ENCODE assay signal across 28 cellular contexts in the genomic region with DNA sequence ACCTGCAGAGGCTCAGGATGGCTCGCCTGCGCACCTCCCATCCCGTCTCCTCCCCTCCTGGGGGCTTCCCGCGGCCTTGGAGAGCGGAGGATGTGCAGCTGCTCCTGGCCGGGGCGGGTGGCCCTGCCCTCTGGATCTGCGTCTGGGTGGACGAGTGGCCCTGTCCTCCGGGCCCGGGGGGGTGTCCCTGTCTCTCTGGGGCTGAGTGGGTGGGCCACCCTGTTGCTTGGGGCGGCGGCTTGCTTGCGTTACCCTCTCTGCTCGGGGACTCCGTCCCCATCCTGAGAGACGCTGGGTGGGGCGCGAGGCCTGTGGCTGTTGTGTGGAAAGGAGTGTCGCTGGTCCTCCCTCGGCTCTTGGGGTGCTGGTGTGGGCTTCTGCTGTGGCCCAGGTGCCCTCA. TPM values are rescaled to one million over a fixed set of nuclear protein-coding genes. Genes with fewer than 3 reads are reported as not detected.
"Had no signal": no experiment of that assay in that cellular context is flagged by ENCODE, and none has a peak within 500 bp of the region (broad histone marks: within the 10 kb centered on the region; RNA-seq: fewer than 3 reads in every experiment).

No MANE protein-coding gene starts in this region.

- H3K9me3 Mint-ChIP-seq: activated naive CD4-positive, alpha-beta T cell treated with anti-CD3 and anti-CD28 coated beads for 36 hours; activated naive CD8-positive, alpha-beta T cell treated with anti-CD3 and anti-CD28 coated beads for 36 hours; activated T-helper 1 cell treated with anti-CD3 and anti-CD28 coated beads, Interleukin-12 subunit alpha, Interleukin-12 subunit beta, Interleukin-2, Interleukin-4 antibody, amounts not matched to agents 30 ng/mL and 10 ng/mL and 1 ng/mL, durations not matched to agents 14 hours and 24 hours and 36 hours; immature natural killer cell; neural crest cell had no signal

- H3K4me1 ChIP-seq: adrenal gland, testis, transverse colon had no signal

- ATAC-seq: esophagus mucosa; left colon; stimulated activated naive CD8-positive, alpha-beta T cell treated with anti-CD3 and anti-CD28 coated beads, Interleukin-15, Interleukin-2, amounts not matched to agents 100 U/mL and 50 U/mL, for 24 hours had no signal

- FAIRE-seq: kidney had no signal

- H3K27ac ChIP-seq: adrenal gland, brain microvascular endothelial cell, heart left ventricle, right atrium auricular region, spleen, testis, transverse colon had no signal

- H3K27ac Mint-ChIP-seq: activated naive CD4-positive, alpha-beta T cell treated with anti-CD3 and anti-CD28 coated beads for 36 hours; activated naive CD8-positive, alpha-beta T cell treated with anti-CD3 and anti-CD28 coated beads for 36 hours; activated T-helper 1 cell treated with anti-CD3 and anti-CD28 coated beads, Interleukin-12 subunit alpha, Interleukin-12 subunit beta, Interleukin-2, Interleukin-4 antibody, amounts not matched to agents 30 ng/mL and 10 ng/mL and 1 ng/mL, durations not matched to agents 14 hours and 24 hours and 36 hours had no signal

- H3K9me3 ChIP-seq: adrenal gland, heart left ventricle, right atrium auricular region, spleen, testis, transverse colon had no signal

- H3K27me3 Mint-ChIP-seq: activated naive CD8-positive, alpha-beta T cell treated with anti-CD3 and anti-CD28 coated beads for 36 hours had no signal

- H3K27me3 ChIP-seq: adrenal gland, brain microvascular endothelial cell, heart left ventricle, right atrium auricular region, spleen, testis, transverse colon had no signal

- H3K4me3 ChIP-seq: adrenal gland, heart left ventricle, right atrium auricular region, spleen, testis, transverse colon had no signal

- H3K4me3 Mint-ChIP-seq: activated naive CD4-positive, alpha-beta T cell treated with anti-CD3 and anti-CD28 coated beads for 36 hours; activated naive CD8-positive, alpha-beta T cell treated with anti-CD3 and anti-CD28 coated beads for 36 hours; activated T-helper 1 cell treated with anti-CD3 and anti-CD28 coated beads, Interleukin-12 subunit alpha, Interleukin-12 subunit beta, Interleukin-2, Interleukin-4 antibody, amounts not matched to agents 30 ng/mL and 10 ng/mL and 1 ng/mL, durations not matched to agents 14 hours and 24 hours and 36 hours; immature natural killer cell; neural crest cell had no signal

- DNase-seq: activated CD4-positive, alpha-beta T cell treated with anti-CD3 and anti-CD28 coated beads for 4 hours; activated CD4-positive, alpha-beta T cell treated with anti-CD3 and anti-CD28 coated beads, Interleukin-2, amount 50 U/mL, for 48 hours; activated CD8-positive, alpha-beta memory T cell treated with anti-CD3 and anti-CD28 coated beads for 24 hours; activated effector memory CD4-positive, alpha-beta T cell treated with anti-CD3 and anti-CD28 coated beads, Interleukin-2, amount 50 U/mL, for 16 hours; activated naive CD4-positive, alpha-beta T cell treated with anti-CD3 and anti-CD28 coated beads for 36 hours; activated naive CD8-positive, alpha-beta T cell treated with anti-CD3 and anti-CD28 coated beads for 36 hours; activated T-cell treated with anti-CD3 and anti-CD28 coated beads, Interleukin-2, amount 50 U/mL, for 1 hour; adrenal gland; aorta; brain microvascular endothelial cell; caudate nucleus; foreskin fibroblast; heart left ventricle; hypothalamus; immature natural killer cell; kidney; left colon; mammary epithelial cell; spleen; stimulated activated naive CD8-positive, alpha-beta T cell treated with anti-CD3 and anti-CD28 coated beads, Interleukin-15, Interleukin-2, amounts not matched to agents 100 U/mL and 50 U/mL, for 24 hours; T-helper 1 cell; testis; transverse colon had no signal

RNA-seq across cellular contexts. Expression of a gene that starts 50.8 kb away (rescaled TPM):
- total RNA-seq: urinary bladder had no signal
- polyA plus RNA-seq: immature natural killer cell had no signal
